ENCODE assay signal across 1 cellular context in the genomic region with DNA sequence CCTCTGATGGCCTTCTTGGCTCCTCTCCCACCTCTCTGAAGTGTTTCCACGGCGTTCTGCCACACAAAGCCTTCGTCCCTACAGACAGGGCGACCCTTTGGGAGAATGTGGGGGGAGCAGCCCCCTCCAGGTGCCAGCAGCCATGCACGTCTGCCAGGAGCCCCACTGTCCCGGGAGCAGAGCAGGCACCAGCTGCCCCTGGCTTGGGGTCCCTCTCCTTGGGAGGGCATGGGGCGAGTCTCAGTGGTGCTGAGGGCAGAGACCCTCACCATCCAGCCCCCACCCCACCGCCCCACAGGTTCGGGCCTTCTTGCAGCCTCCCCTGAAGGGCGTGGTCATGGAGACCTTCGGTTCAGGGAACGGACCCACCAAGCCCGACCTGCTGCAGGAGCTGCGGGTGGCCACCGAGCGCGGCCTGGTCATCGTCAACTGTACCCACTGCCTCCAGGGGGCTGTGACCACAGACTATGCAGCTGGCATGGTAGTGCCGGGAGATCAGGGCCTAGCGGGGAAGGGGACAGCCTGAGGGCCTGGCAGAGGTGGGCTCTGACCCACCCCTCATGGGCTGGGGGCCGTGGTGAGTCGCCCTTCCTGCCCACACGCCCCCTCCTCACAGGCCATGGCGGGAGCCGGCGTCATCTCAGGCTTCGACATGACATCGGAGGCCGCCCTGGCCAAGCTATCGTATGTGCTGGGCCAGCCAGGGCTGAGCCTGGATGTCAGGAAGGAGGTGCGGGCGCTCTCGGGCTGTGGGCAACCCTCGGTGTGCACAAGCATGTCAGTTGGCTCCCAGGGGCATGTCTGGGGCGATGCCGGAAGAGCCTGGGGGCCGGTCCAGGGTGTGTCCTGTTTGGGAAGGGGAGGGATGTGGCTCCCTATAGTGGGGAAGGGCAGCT.
TF ChIP-seq lines count a peak whose summit lies in the region.

No MANE protein-coding gene starts in this region.

TF ChIP-seq in WTC11, 78 proteins besides CTCF, POLR2A, EP300 and RAD21:
- TF ChIP-seq ZNF317 (CRISPR knock-in tag; IDR thresholded peaks at IDR 0.05; ENCODE audit: borderline replicate concordance, low read depth) (no peak), GABPB1 (CRISPR knock-in tag; IDR thresholded peaks at IDR 0.05) (no peak), IRF2 (CRISPR knock-in tag; IDR thresholded peaks at IDR 0.05; ENCODE audit: borderline replicate concordance, low read depth) (no peak), NR3C1 (CRISPR knock-in tag; conservative IDR thresholded peaks at IDR 0.05; ENCODE audit: low read depth) (no peak), ATF2 (CRISPR knock-in tag; IDR thresholded peaks at IDR 0.05; ENCODE audit: borderline replicate concordance, low read depth) (no peak), GRHL2 (CRISPR knock-in tag; IDR thresholded peaks at IDR 0.05; ENCODE audit: insufficient replicate concordance, severe bottlenecking) (no peak), OVOL2 (CRISPR knock-in tag; IDR thresholded peaks at IDR 0.05; ENCODE audit: borderline replicate concordance) (no peak), RORB (CRISPR knock-in tag; IDR thresholded peaks at IDR 0.05) (no peak), ZNF423 (CRISPR knock-in tag; IDR thresholded peaks at IDR 0.05) (no peak), RELA (CRISPR knock-in tag; IDR thresholded peaks at IDR 0.05; ENCODE audit: borderline replicate concordance) (no peak), ZNF263 (CRISPR knock-in tag; IDR thresholded peaks at IDR 0.05; ENCODE audit: low read depth) (no peak), FOXP4 (CRISPR knock-in tag; IDR thresholded peaks at IDR 0.05) (no peak), SP1 (CRISPR knock-in tag; conservative IDR thresholded peaks at IDR 0.05) (no peak)
- TF ChIP-seq, protein P1, sequence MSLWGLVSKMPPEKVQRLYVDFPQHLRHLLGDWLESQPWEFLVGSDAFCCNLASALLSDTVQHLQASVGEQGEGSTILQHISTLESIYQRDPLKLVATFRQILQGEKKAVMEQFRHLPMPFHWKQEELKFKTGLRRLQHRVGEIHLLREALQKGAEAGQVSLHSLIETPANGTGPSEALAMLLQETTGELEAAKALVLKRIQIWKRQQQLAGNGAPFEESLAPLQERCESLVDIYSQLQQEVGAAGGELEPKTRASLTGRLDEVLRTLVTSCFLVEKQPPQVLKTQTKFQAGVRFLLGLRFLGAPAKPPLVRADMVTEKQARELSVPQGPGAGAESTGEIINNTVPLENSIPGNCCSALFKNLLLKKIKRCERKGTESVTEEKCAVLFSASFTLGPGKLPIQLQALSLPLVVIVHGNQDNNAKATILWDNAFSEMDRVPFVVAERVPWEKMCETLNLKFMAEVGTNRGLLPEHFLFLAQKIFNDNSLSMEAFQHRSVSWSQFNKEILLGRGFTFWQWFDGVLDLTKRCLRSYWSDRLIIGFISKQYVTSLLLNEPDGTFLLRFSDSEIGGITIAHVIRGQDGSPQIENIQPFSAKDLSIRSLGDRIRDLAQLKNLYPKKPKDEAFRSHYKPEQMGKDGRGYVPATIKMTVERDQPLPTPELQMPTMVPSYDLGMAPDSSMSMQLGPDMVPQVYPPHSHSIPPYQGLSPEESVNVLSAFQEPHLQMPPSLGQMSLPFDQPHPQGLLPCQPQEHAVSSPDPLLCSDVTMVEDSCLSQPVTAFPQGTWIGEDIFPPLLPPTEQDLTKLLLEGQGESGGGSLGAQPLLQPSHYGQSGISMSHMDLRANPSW (CRISPR knock-in tag; conservative IDR thresholded peaks at IDR 0.05; ENCODE audit: low read depth), result no peak
- TF ChIP-seq, protein P2, sequence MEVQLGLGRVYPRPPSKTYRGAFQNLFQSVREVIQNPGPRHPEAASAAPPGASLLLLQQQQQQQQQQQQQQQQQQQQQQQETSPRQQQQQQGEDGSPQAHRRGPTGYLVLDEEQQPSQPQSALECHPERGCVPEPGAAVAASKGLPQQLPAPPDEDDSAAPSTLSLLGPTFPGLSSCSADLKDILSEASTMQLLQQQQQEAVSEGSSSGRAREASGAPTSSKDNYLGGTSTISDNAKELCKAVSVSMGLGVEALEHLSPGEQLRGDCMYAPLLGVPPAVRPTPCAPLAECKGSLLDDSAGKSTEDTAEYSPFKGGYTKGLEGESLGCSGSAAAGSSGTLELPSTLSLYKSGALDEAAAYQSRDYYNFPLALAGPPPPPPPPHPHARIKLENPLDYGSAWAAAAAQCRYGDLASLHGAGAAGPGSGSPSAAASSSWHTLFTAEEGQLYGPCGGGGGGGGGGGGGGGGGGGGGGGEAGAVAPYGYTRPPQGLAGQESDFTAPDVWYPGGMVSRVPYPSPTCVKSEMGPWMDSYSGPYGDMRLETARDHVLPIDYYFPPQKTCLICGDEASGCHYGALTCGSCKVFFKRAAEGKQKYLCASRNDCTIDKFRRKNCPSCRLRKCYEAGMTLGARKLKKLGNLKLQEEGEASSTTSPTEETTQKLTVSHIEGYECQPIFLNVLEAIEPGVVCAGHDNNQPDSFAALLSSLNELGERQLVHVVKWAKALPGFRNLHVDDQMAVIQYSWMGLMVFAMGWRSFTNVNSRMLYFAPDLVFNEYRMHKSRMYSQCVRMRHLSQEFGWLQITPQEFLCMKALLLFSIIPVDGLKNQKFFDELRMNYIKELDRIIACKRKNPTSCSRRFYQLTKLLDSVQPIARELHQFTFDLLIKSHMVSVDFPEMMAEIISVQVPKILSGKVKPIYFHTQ (CRISPR knock-in tag; IDR thresholded peaks at IDR 0.05), result no peak
